Comparison of ENCODE assay signal across 21 cellular contexts in genomic region chr10:35265435-35265834, GRCh38.
DNase-seq lines count a peak whose midpoint lies in the region; ATAC-seq, FAIRE-seq and TF ChIP-seq lines count a peak whose summit lies in the region.
"Had no signal": no experiment of that assay in that cellular context is flagged by ENCODE, and none has a peak within 500 bp of the region (broad histone marks: within the 10 kb centered on the region; RNA-seq: fewer than 3 reads in every experiment).

No MANE protein-coding gene starts in this region.

- ATAC-seq in HepG2 (peak; percentile 90), right lobe of liver (no peak), natural killer cell (no peak), heart right ventricle (no peak)
- ATAC-seq: A549; CD8-positive, alpha-beta T cell; GM12878 had no signal

- H3K27me3 Mint-ChIP-seq in neural progenitor cell (ENCODE audit: insufficient read depth, low read depth) (no peaks in the 10 kb centered on the region), natural killer cell (ENCODE audit: low read depth in 2 of 2) (peaks cover 0 to 2% of the 10 kb centered on the region in 2 donors)
- H3K27me3 Mint-ChIP-seq: IgD-negative memory B cell had no signal

- H3K36me3 ChIP-seq in HepG2 (replicated peaks in 1 of 2; ENCODE audit: control insufficient read depth in 1 of 2, insufficient read depth in 2 of 2, low read length in 2 of 2) (no peaks in the 10 kb centered on the region), right lobe of liver (no peaks in the 10 kb centered on the region), neural progenitor cell (no peaks in the 10 kb centered on the region), heart right ventricle (no peaks in the 10 kb centered on the region)
- H3K36me3 ChIP-seq: BLaER1 treated with 17β-estradiol and CSF1 and Interleukin-3, amounts not matched to agents 10 nM and 100 nM had no signal

- H3K27ac Mint-ChIP-seq in neural progenitor cell = no peak overlapping the region
- no peak overlapping the region for H3K27ac Mint-ChIP-seq in natural killer cell
- H3K27ac Mint-ChIP-seq: CD8-positive, alpha-beta T cell; IgD-negative memory B cell had no signal

- H3K4me3 Mint-ChIP-seq in neural progenitor cell (no peak overlapping the region), natural killer cell (no peak overlapping the region)
- H3K4me3 Mint-ChIP-seq: CD8-positive, alpha-beta T cell; IgD-negative memory B cell had no signal

- no TSS peak for BruUV-seq in HepG2 (replicated peaks; lab: Mats Ljungman, UMichigan)

- H2AFZ ChIP-seq in HepG2 (ENCODE audit: low read length) (no peak overlapping the region), neural progenitor cell (replicated peaks) (peak overlapping the region; percentile 50)
- H2AFZ ChIP-seq: GM23248 had no signal

- H3K9me3 ChIP-seq in HepG2 (ENCODE audit: low read length) = no peaks in the 10 kb centered on the region
- H3K9me3 ChIP-seq in right lobe of liver = no peaks in the 10 kb centered on the region
- H3K9me3 ChIP-seq in neural progenitor cell (ENCODE audit: low read depth) = no peaks in the 10 kb centered on the region
- no peaks in the 10 kb centered on the region for H3K9me3 ChIP-seq in heart right ventricle
- H3K9me3 ChIP-seq: A549 had no signal

- no peak for FAIRE-seq in HepG2 (lab: Jason Lieb, UNC)
- FAIRE-seq: A549, GM12878, GM19239, H54 had no signal

- TF ChIP-seq POLR2A in HepG2 (IDR thresholded peaks at IDR 0.05; ENCODE audit: insufficient read depth in 1 of 2, low read depth in 2 of 2, low read length in 2 of 2) = no peak
- TF ChIP-seq POLR2A in right lobe of liver (IDR thresholded peaks at IDR 0.05) = no peak

- intact Hi-C loops in HepG2 (cut with micrococcal nuclease; ENCODE audit: unreplicated experiment) = loop anchor here (5.0 kb wide), 1 partner anchor 67 kb away; no protein-coding TSS in a partner anchor
- intact Hi-C loops in right lobe of liver (cut with DNase I) = no loop called here
- intact Hi-C loops in natural killer cell (cut with micrococcal nuclease) = no loop called here
- intact Hi-C loops in heart right ventricle (cut with DNase I) = no loop called here

- no peak overlapping the region for H3K9ac ChIP-seq in HepG2 (ENCODE audit: insufficient read depth, low read depth, low read length)
- no peak overlapping the region for H3K9ac ChIP-seq in neural progenitor cell
- H3K9ac ChIP-seq: BLaER1 treated with 17β-estradiol and CSF1 and Interleukin-3, amounts not matched to agents 10 nM and 100 nM; GM23248 had no signal

- no peaks in the 10 kb centered on the region for H3K27me3 ChIP-seq in HepG2 (ENCODE audit: control insufficient read depth in 1 of 2, insufficient read depth in 2 of 2, low read length in 2 of 2)
- H3K27me3 ChIP-seq in right lobe of liver = no peaks in the 10 kb centered on the region
- H3K27me3 ChIP-seq in neural progenitor cell = no peaks in the 10 kb centered on the region
- no peaks in the 10 kb centered on the region for H3K27me3 ChIP-seq in heart right ventricle
- H3K27me3 ChIP-seq: BLaER1 treated with 17β-estradiol and CSF1 and Interleukin-3, amounts not matched to agents 10 nM and 100 nM had no signal

- peak; percentile 48 for TF ChIP-seq RAD21 in HepG2 (CRISPR knock-in tag; IDR thresholded peaks at IDR 0.05)

- H3K4me3 ChIP-seq in HepG2 (replicated peaks in 1 of 3; ENCODE audit: insufficient read depth in 1 of 3, low read depth in 2 of 3, low read length in 3 of 3) (peak overlapping the region in 2 of 3 experiments; percentile 5 to 38; a peak in 1 of 6 replicates), right lobe of liver (no peak overlapping the region), neural progenitor cell (no peak overlapping the region), heart right ventricle (no peak overlapping the region)
- H3K4me3 ChIP-seq: A549; BLaER1 treated with 17β-estradiol and CSF1 and Interleukin-3, amounts not matched to agents 10 nM and 100 nM; GM12878; GM23248 had no signal

- peak; percentile 15 for DNase-seq in HepG2 (ENCODE audit: low spot score)
- DNase-seq in right lobe of liver = no peak
- peak; percentile 49 for DNase-seq in left kidney (ENCODE audit: low read depth, low spot score)
- no peak for DNase-seq in neural progenitor cell (ENCODE audit: low spot score)
- peak; percentile 10 for DNase-seq in renal cortical epithelial cell (ENCODE audit: low read depth)
- DNase-seq in KG1 (lab: John Stamatoyannopoulos, UW) = no peak
- DNase-seq in natural killer cell = no peak
- no peak for DNase-seq in heart right ventricle
- DNase-seq: Calu3; CD8-positive, alpha-beta T cell; DMS79 treated with DMSO at 0.1 percent for 48 hours; GM23248; HCEC 1CT had no signal

- H3K36me3 Mint-ChIP-seq in neural progenitor cell (no peaks in the 10 kb centered on the region), natural killer cell (no peaks in the 10 kb centered on the region)
- H3K36me3 Mint-ChIP-seq: CD8-positive, alpha-beta T cell had no signal

- in situ Hi-C loops in HepG2 (cut with HindIII; ENCODE audit: extremely low pct_ligation_motif_present, low pct_unique_long_range_greater_than_20kb) = no loop called here

- peak overlapping the region; percentile 65 for H3K4me2 ChIP-seq in HepG2 (ENCODE audit: low read depth, low read length)
- H3K4me2 ChIP-seq in neural progenitor cell = no peak overlapping the region
- H3K4me2 ChIP-seq: A549; BLaER1 treated with 17β-estradiol and CSF1 and Interleukin-3, amounts not matched to agents 10 nM and 100 nM had no signal

- no peaks in the 10 kb centered on the region for H3F3A ChIP-seq in neural progenitor cell (ENCODE audit: low read depth)

- H3K4me1 ChIP-seq in HepG2 (ENCODE audit: insufficient read depth, low read length) (peaks cover 36% of the 10 kb centered on the region), right lobe of liver (peaks cover 0 to 27% (median 11%) of the 10 kb centered on the region in 4 donors), neural progenitor cell (no peaks in the 10 kb centered on the region), heart right ventricle (peaks cover 0 to 5% (median 0%) of the 10 kb centered on the region in 9 donors)

- TF ChIP-seq CTCF in HepG2 (CRISPR knock-in tag; IDR thresholded peaks at IDR 0.05) = peak; percentile 70
- TF ChIP-seq CTCF in right lobe of liver (IDR thresholded peaks at IDR 0.05) = no peak
- no peak for TF ChIP-seq CTCF in neural progenitor cell (IDR thresholded peaks at IDR 0.05)
- TF ChIP-seq CTCF in natural killer cell (IDR thresholded peaks at IDR 0.05) = no peak
- no peak for TF ChIP-seq CTCF in heart right ventricle (IDR thresholded peaks at IDR 0.05)

- POLR2A ChIA-PET in HepG2 (lab: Yijun Ruan, JAX) = no interaction called here

- no peak for TF ChIP-seq EP300 in HepG2 (IDR thresholded peaks at IDR 0.05; ENCODE audit: low read depth in 2 of 2, low read length in 2 of 2)
- TF ChIP-seq EP300 in HepG2 (CRISPR knock-in tag; IDR thresholded peaks at IDR 0.05; ENCODE audit: borderline replicate concordance) = no peak

- 2% methylated on average over 11 of the region's 11 CpGs for WGBS in HepG2 (ENCODE audit: low lambda C conversion rate)
- 100% methylated on average over 2 of the region's 11 CpGs for WGBS in right lobe of liver (ENCODE audit: insufficient coverage, low coverage, low lambda C conversion rate, missing lambda C conversion rate)
- WGBS in heart right ventricle, 2 donors = 93% methylated on average over 11 of the region's 11 CpGs

- H3K79me2 ChIP-seq in HepG2 (ENCODE audit: insufficient read depth, low read length) (no peaks in the 10 kb centered on the region), neural progenitor cell (ENCODE audit: low read depth) (no peaks in the 10 kb centered on the region)

- H3K4me1 Mint-ChIP-seq in neural progenitor cell = peaks cover 16% of the 10 kb centered on the region
- no peaks in the 10 kb centered on the region for H3K4me1 Mint-ChIP-seq in natural killer cell

- H3K27ac ChIP-seq in HepG2 (ENCODE audit: extremely low read length, insufficient read depth, low read length) (no peak overlapping the region), right lobe of liver (no peak overlapping the region), neural progenitor cell (no peak overlapping the region), heart right ventricle (no peak overlapping the region)
- H3K27ac ChIP-seq: 22Rv1; A549; BLaER1 treated with 17β-estradiol and CSF1 and Interleukin-3, amounts not matched to agents 10 nM and 100 nM; GM23248; HL-60 had no signal

- H4K20me1 ChIP-seq in HepG2 (ENCODE audit: insufficient read depth, low read length) = no peaks in the 10 kb centered on the region
- no peaks in the 10 kb centered on the region for H4K20me1 ChIP-seq in neural progenitor cell (ENCODE audit: low read depth)
- H4K20me1 ChIP-seq: BLaER1 treated with 17β-estradiol and CSF1 and Interleukin-3, amounts not matched to agents 10 nM and 100 nM had no signal

- H3K9me3 Mint-ChIP-seq in neural progenitor cell (peaks cover 3% of the 10 kb centered on the region), natural killer cell (no peaks in the 10 kb centered on the region)
- H3K9me3 Mint-ChIP-seq: CD8-positive, alpha-beta T cell had no signal

- CTCF ChIA-PET in HepG2 (lab: Yijun Ruan, JAX; ENCODE audit: low intra/inter-chr PET ratio, low total read pairs) = no interaction called here

TF ChIP-seq in HepG2, 621 proteins besides CTCF, POLR2A, EP300 and RAD21 (continues in another document):
- TF ChIP-seq UBTF (CRISPR knock-in tag; IDR thresholded peaks at IDR 0.05) = peak; percentile 75
- TF ChIP-seq STAG1 (CRISPR knock-in tag; IDR thresholded peaks at IDR 0.05) = peak; percentile 59

Comparison
In these comparisons a context has a peak if more than half of its experiments do, and no peak if none do; other contexts are left out.
1. DNase-seq: peak in HepG2 (single experiment), left kidney (single experiment) and renal cortical epithelial cell (single experiment); none in right lobe of liver (0 of 3), neural progenitor cell (single experiment), KG1 (single experiment), natural killer cell (single experiment) and heart right ventricle (0 of 2).
2. H3K4me3 ChIP-seq: peak in HepG2 (2 of 3); none in right lobe of liver (0 of 3), neural progenitor cell (single experiment) and heart right ventricle (0 of 10).